1 cellular context compared by ENCODE assay signal in genomic region chr22:36454916-36455570, GRCh38.
TF ChIP-seq lines count a peak whose summit lies in the region.

No MANE protein-coding gene starts in this region.

TF ChIP-seq in GM12878, 131 proteins besides CTCF, POLR2A, EP300 and RAD21 (continued from another document):
- TF ChIP-seq BCL11A (IDR thresholded peaks at IDR 0.05; ENCODE audit: low read depth, low read length), result no peak
- no peak for TF ChIP-seq KDM1A (IDR thresholded peaks at IDR 0.05; ENCODE audit: borderline replicate concordance)
- no peak for TF ChIP-seq E2F8 (IDR thresholded peaks at IDR 0.05; ENCODE audit: low read depth, partially characterized antibody)
- TF ChIP-seq SIN3A (IDR thresholded peaks at IDR 0.05; ENCODE audit: low read depth, low read length), result 0 out of 2 replicates have a peak, but pooled peaks have one; percentile 47
- no peak for TF ChIP-seq MTA2 (IDR thresholded peaks at IDR 0.05; ENCODE audit: low read depth)
- TF ChIP-seq PAX8 (IDR thresholded peaks at IDR 0.05), result no peak
- no peak for TF ChIP-seq GABPA (IDR thresholded peaks at IDR 0.05; ENCODE audit: low read depth)
- TF ChIP-seq MEF2B (IDR thresholded peaks at IDR 0.05; ENCODE audit: partially characterized antibody, poor library complexity, severe bottlenecking), result peak; percentile 42
- TF ChIP-seq SUPT20H (IDR thresholded peaks at IDR 0.05; ENCODE audit: borderline replicate concordance, control insufficient read depth, low read depth, low read length), result no peak
- 0 out of 2 replicates have a peak, but pooled peaks have one; percentile 16 for TF ChIP-seq TBL1XR1 (IDR thresholded peaks at IDR 0.05; ENCODE audit: low read depth, low read length)
- 0 out of 2 replicates have a peak, but pooled peaks have one; percentile 18 for TF ChIP-seq TCF3 (IDR thresholded peaks at IDR 0.05; ENCODE audit: borderline replicate concordance, insufficient read depth, low read depth, low read length)
- TF ChIP-seq BRCA1 (IDR thresholded peaks at IDR 0.05; ENCODE audit: low read depth, low read length), result no peak
- no peak for TF ChIP-seq TCF7 (IDR thresholded peaks at IDR 0.05; ENCODE audit: borderline replicate concordance)
- TF ChIP-seq CHD1 (IDR thresholded peaks at IDR 0.05; ENCODE audit: low read depth, low read length), result no peak
- TF ChIP-seq MYC (IDR thresholded peaks at IDR 0.05; ENCODE audit: insufficient read depth, insufficient read length, insufficient replicate concordance, low read length, severe bottlenecking), result peak; percentile 36
- TF ChIP-seq SMC3 (IDR thresholded peaks at IDR 0.05; ENCODE audit: borderline replicate concordance, low read length), result no peak; the same call in 1 of the 2 replicates
- TF ChIP-seq RAD51 (IDR thresholded peaks at IDR 0.05), result no peak
- no peak for TF ChIP-seq IRF4 (IDR thresholded peaks at IDR 0.05; ENCODE audit: low read depth, low read length)
- no peak for TF ChIP-seq MYB (IDR thresholded peaks at IDR 0.05; ENCODE audit: borderline replicate concordance, low read depth, low read length)
- 0 out of 2 replicates have a peak, but pooled peaks have one; percentile 2 for TF ChIP-seq TCF12 (IDR thresholded peaks at IDR 0.05; ENCODE audit: low read depth, low read length)
- peak; percentile 87 for TF ChIP-seq GATAD2B (conservative IDR thresholded peaks at IDR 0.05; ENCODE audit: low read depth)
- TF ChIP-seq TAF1 (IDR thresholded peaks at IDR 0.05; ENCODE audit: borderline replicate concordance, low read depth, low read length), result peak; percentile 12; the same call in 1 of the 2 replicates
- peak; percentile 76 for TF ChIP-seq MAX (IDR thresholded peaks at IDR 0.05; ENCODE audit: low read depth, low read length)
- TF ChIP-seq, protein P1, sequence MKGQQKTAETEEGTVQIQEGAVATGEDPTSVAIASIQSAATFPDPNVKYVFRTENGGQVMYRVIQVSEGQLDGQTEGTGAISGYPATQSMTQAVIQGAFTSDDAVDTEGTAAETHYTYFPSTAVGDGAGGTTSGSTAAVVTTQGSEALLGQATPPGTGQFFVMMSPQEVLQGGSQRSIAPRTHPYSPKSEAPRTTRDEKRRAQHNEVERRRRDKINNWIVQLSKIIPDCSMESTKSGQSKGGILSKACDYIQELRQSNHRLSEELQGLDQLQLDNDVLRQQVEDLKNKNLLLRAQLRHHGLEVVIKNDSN (IDR thresholded peaks at IDR 0.05; ENCODE audit: borderline replicate concordance, extremely low read length, insufficient read depth, low read depth, low read length), result no peak
TF ChIP-seq in GM12878: peak in this region for 38.
